ENCODE assay signal across 8 cellular contexts in the genomic region with DNA sequence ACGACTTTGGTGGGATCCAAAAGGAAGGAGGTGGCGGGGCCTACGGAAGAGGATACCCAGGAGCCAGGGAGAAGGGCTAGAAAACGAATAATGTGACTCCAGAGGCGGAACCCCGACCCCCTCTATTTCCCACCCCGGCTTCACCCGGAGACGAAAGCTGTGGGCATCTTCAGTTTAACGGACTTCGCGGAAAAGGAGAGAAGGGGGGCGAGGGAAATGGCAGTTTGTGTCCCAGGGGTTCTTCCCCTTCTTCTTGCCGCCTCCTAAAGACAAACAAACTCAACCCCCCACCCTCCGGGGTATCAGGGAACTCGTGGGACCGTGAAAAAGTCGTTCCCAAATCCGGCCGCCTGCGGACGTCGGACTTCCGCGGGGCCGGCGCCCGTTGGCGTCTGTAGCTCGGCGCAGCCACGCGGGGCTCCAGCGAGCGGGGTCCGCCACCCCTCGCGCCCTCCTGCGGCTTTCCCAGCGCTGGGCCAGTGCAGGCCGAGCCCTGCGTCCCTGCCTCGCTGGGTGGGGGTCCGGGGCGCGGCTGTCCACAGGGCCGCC.
DNase-seq lines count a peak whose midpoint lies in the region; ATAC-seq and TF ChIP-seq lines count a peak whose summit lies in the region.

No MANE protein-coding gene starts in this region.

- peak; percentile 59 for DNase-seq in HuH-7.5 (ENCODE audit: low spot score)
- DNase-seq in activated naive CD4-positive, alpha-beta T cell (lab: John Stamatoyannopoulos, UW): peak in 3 of 4 experiments; percentile 8 to 33 (median 12)
- DNase-seq in iPS DF 6.9 (ENCODE audit: low read depth, low spot score): no peak
- peak; percentile 57 for DNase-seq in stimulated activated CD4-positive, alpha-beta T cell treated with anti-CD3 and anti-CD28 coated beads, Interleukin-15, amount 100 ng/mL, for 24 hours
- no peak for DNase-seq in SHP77 (lab: John Stamatoyannopoulos, UW)

- H3K27me3 ChIP-seq in iPS DF 6.9 (ENCODE audit: control insufficient read depth, insufficient read depth, low read length): peaks cover 68% of the 10 kb centered on the region

- H3K27ac ChIP-seq in 22Rv1 (peak overlapping the region; percentile 69), iPS DF 6.9 (ENCODE audit: low read length) (no peak overlapping the region)

- H3K36me3 ChIP-seq in iPS DF 6.9 (ENCODE audit: control insufficient read depth, insufficient read depth, low read length): no peaks in the 10 kb centered on the region

- WGBS in iPS DF 6.9 (ENCODE audit: insufficient coverage, insufficient read length): no CpG with 5 or more reads among the region's 47 CpGs

- ATAC-seq in GM19043 (IDR thresholded peaks at IDR 0.05; ENCODE audit: low read depth, unreplicated experiment): peak; percentile 25
- no peak for ATAC-seq in HG03039 (IDR thresholded peaks at IDR 0.05; ENCODE audit: unreplicated experiment)

- peaks cover 2% of the 10 kb centered on the region for H3K4me1 ChIP-seq in iPS DF 6.9 (ENCODE audit: control insufficient read depth, insufficient read depth, low read length)

- H3K9me3 ChIP-seq in iPS DF 6.9 (ENCODE audit: control insufficient read depth, insufficient read depth, low read length): no peaks in the 10 kb centered on the region

- TF ChIP-seq CTCF in 22Rv1 (IDR thresholded peaks at IDR 0.05): peak; percentile 30

- peak overlapping the region; percentile 28; the same call in 1 of the 2 replicates for H3K4me3 ChIP-seq in iPS DF 6.9 (ENCODE audit: low read length)

Comparison
In these comparisons a context has a peak if more than half of its experiments do, and no peak if none do; other contexts are left out.
1. DNase-seq: peak in HuH-7.5 (single experiment), activated naive CD4-positive, alpha-beta T cell (3 of 4) and stimulated activated CD4-positive, alpha-beta T cell treated with anti-CD3 and anti-CD28 coated beads, Interleukin-15, amount 100 ng/mL, for 24 hours (single experiment); none in iPS DF 6.9 (single experiment) and SHP77 (0 of 2).